In genomic region chr1:24688621-24689195, GRCh38 we compare ENCODE assay signal across 8 cellular contexts. TPM values are rescaled to one million over a fixed set of nuclear protein-coding genes. Genes with fewer than 3 reads are reported as not detected.
DNase-seq lines count a peak whose midpoint lies in the region; ATAC-seq and TF ChIP-seq lines count a peak whose summit lies in the region.

No MANE protein-coding gene starts in this region.

- no peak overlapping the region for H2BK20ac ChIP-seq in H9 (ENCODE audit: low read depth, low read length, poor library complexity, severe bottlenecking)

- H2BK12ac ChIP-seq in H9 (ENCODE audit: insufficient read length, low read depth, low read length): no peak overlapping the region

- DNase-seq in AML-193 (lab: John Stamatoyannopoulos, UW) (peak; percentile 44 to 52), H9 (peak; percentile 84), NCI-H69 (lab: John Stamatoyannopoulos, UW) (peak; percentile 66), dorsolateral prefrontal cortex (peak; percentile 13 to 83 (median 74)), medulla oblongata (ENCODE audit: extremely low spot score) (peak; percentile 92)
- DNase-seq in activated CD4-positive, alpha-beta T cell treated with anti-CD3 and anti-CD28 coated beads, Interleukin-2, amount 50 U/mL, for 48 hours: peak; percentile 64 to 74
- peak; percentile 19 to 32 for DNase-seq in stimulated activated CD8-positive, alpha-beta memory T cell treated with anti-CD3 and anti-CD28 coated beads, Interleukin-15, amount 100 ng/mL, for 48 hours (ENCODE audit: low read depth in 2 of 2)

- H2AFZ ChIP-seq in H9 (ENCODE audit: low read length): no peak overlapping the region

- H2BK15ac ChIP-seq in H9 (ENCODE audit: low read depth, low read length): no peak overlapping the region

- H3K27ac Mint-ChIP-seq in H9: peak overlapping the region in 1 of 3 experiments; percentile 14; a peak in 1 of 7 replicates

- H3K27ac ChIP-seq in H9 (ENCODE audit: insufficient read length, low read depth, low read length) (no peak overlapping the region), dorsolateral prefrontal cortex (peak overlapping the region in 34 of 59 donors; percentile 4 to 80 (median 50))

- no peak overlapping the region for H2BK120ac ChIP-seq in H9 (ENCODE audit: low read depth, low read length, poor library complexity, severe bottlenecking)

- H3K79me1 ChIP-seq in H9 (ENCODE audit: insufficient read depth, low read depth, low read length, poor library complexity, severe bottlenecking): no peaks in the 10 kb centered on the region

- H3K9me3 ChIP-seq in H9 (ENCODE audit: control insufficient read depth, low read depth, low read length): no peaks in the 10 kb centered on the region

- H2AK5ac ChIP-seq in H9 (ENCODE audit: insufficient read length, low read length): no peak overlapping the region

- H3K9ac ChIP-seq in H9 (ENCODE audit: extremely low read depth, insufficient read length, low read length): no peak overlapping the region

- H3K18ac ChIP-seq in H9 (ENCODE audit: insufficient read length, low read depth, low read length): no peak overlapping the region

- no peaks in the 10 kb centered on the region for H4K20me1 ChIP-seq in H9 (ENCODE audit: control insufficient read depth, insufficient read depth, insufficient read length)

- WGBS in H9 (ENCODE audit: extremely low coverage, insufficient read length, low lambda C conversion rate): no CpG with 5 or more reads among the region's 13 CpGs

- no peak overlapping the region for H4K8ac ChIP-seq in H9 (replicated peaks; ENCODE audit: insufficient read length, low read depth, low read length)

- H3K14ac ChIP-seq in H9 (ENCODE audit: insufficient read depth, low read length): no peak overlapping the region

- H4K5ac ChIP-seq in H9 (ENCODE audit: insufficient read length, low read depth, low read length): no peak overlapping the region

- no peak for ATAC-seq in HG03354 (IDR thresholded peaks at IDR 0.05; ENCODE audit: poor library complexity, severe bottlenecking, unreplicated experiment)

- H4K91ac ChIP-seq in H9 (ENCODE audit: insufficient read length, low read depth, low read length): no peak overlapping the region

- H3K36me3 Mint-ChIP-seq in H9 (ENCODE audit: insufficient read depth in 1 of 3, low read depth in 3 of 3): peaks cover 0 to 10% (median 0%) of the 10 kb centered on the region in 3 experiments; a peak in 3 of 7 replicates

- no peak overlapping the region for H3K4me2 ChIP-seq in H9 (ENCODE audit: insufficient read depth, insufficient read length, low read length)

- peaks cover 11 to 12% of the 10 kb centered on the region in 2 experiments for H3K9me3 Mint-ChIP-seq in H9

- no peaks in the 10 kb centered on the region for H3K79me2 ChIP-seq in H9 (ENCODE audit: insufficient read depth, low read length)

- H3K4me1 Mint-ChIP-seq in H9: peaks cover under 1 to 10% of the 10 kb centered on the region in 2 experiments

- H3K4me3 Mint-ChIP-seq in H9: no peak overlapping the region

- no peak overlapping the region for H2BK5ac ChIP-seq in H9 (ENCODE audit: insufficient read length, low read length)

- intact Hi-C loops in dorsolateral prefrontal cortex (cut with DNase I): loop anchor here (2.0 kb wide), 3 partner anchors 26 to 142 kb away; partner anchors contain the start of gene CLIC4 (in 2 of the 2)

- no peak overlapping the region for H3K4ac ChIP-seq in H9 (ENCODE audit: low read depth, low read length)

- no peak overlapping the region for H3T11ph ChIP-seq in H9 (ENCODE audit: low read length)

- H3K23ac ChIP-seq in H9 (ENCODE audit: insufficient read length, low read depth, low read length): no peak overlapping the region

- peak overlapping the region in 1 of 59 donors; percentile 4 for H3K4me3 ChIP-seq in dorsolateral prefrontal cortex

- TF ChIP-seq CTCF in H9 (conservative IDR thresholded peaks at IDR 0.05) (peak; percentile 94), dorsolateral prefrontal cortex (IDR thresholded peaks at IDR 0.05 in 54 of 56, conservative IDR thresholded peaks at IDR 0.05 in 2 of 56; ENCODE audit: low read depth in 1 of 56, partially characterized antibody in 56 of 56) (peak; percentile 55 to 98 (median 88))

- H3K27me3 Mint-ChIP-seq in H9 (ENCODE audit: low read depth): no peaks in the 10 kb centered on the region; the same call in 1 of the 2 replicates

- H3K56ac ChIP-seq in H9 (ENCODE audit: insufficient read length, low read depth, low read length): no peak overlapping the region

- H3K27me3 ChIP-seq in H9 (ENCODE audit: insufficient read depth, low read length): no peaks in the 10 kb centered on the region
- no peaks in the 10 kb centered on the region for H3K27me3 ChIP-seq in dorsolateral prefrontal cortex

- H3K23me2 ChIP-seq in H9 (ENCODE audit: insufficient read length, low read depth, low read length, poor library complexity, severe bottlenecking): no peaks in the 10 kb centered on the region

- no peaks in the 10 kb centered on the region for H3K4me1 ChIP-seq in H9 (ENCODE audit: insufficient read depth, low read length)

RNA-seq across cellular contexts. Expression of gene SRRM1, which starts 45.6 kb away (rescaled TPM):
- total RNA-seq in H9 (2021) (282 and 290 TPM in 2 replicates), dorsolateral prefrontal cortex (100 to 1,000 TPM in 113 of 120 experiments, 10 to 100 TPM in 7; 76.0 to 224 (median 129) TPM)

RNA-seq across cellular contexts. Expression of gene CLIC4, which starts 56.5 kb away (rescaled TPM):
- total RNA-seq in H9 (2021) (230 and 240 TPM in 2 replicates), dorsolateral prefrontal cortex (100 to 1,000 TPM in 39 of 120 experiments, 10 to 100 TPM in 81; 39.8 to 251 (median 85.5) TPM)

Comparison
In these comparisons a context has a peak if more than half of its experiments do, and no peak if none do; other contexts are left out.
1. DNase-seq: peak in every context shown above with its lines; median percentile 92 in medulla oblongata; 84 in H9; 74 in dorsolateral prefrontal cortex; 69 in activated CD4-positive, alpha-beta T cell treated with anti-CD3 and anti-CD28 coated beads, Interleukin-2, amount 50 U/mL, for 48 hours; 66 in NCI-H69; 48 in AML-193; 26 in stimulated activated CD8-positive, alpha-beta memory T cell treated with anti-CD3 and anti-CD28 coated beads, Interleukin-15, amount 100 ng/mL, for 48 hours.